ENCODE assay signal across 14 cellular contexts in the genomic region with DNA sequence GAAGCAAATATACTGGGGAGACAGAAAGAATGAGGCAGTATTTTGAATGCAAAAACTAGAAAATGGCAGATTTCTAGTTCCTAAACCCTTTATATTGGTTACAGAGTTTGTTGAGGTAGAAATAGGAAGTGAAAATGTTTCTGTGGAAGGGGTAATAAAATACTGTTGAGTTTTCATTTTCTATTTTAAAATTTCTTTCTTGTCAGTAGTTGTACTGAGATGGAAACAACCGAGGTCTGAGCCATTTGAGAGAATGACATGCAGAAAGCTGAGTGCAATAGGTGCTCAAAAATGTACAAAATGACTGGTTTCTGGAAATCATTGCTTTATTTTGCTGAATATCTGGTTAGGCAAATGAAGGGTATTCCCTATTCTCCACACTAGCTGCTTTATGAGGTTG.
DNase-seq lines count a peak whose midpoint lies in the region; ATAC-seq and TF ChIP-seq lines count a peak whose summit lies in the region.
"Had no signal": no experiment of that assay in that cellular context is flagged by ENCODE, and none has a peak within 500 bp of the region (broad histone marks: within the 10 kb centered on the region; RNA-seq: fewer than 3 reads in every experiment).

No MANE protein-coding gene starts in this region.

- DNase-seq in GM10248 (ENCODE audit: extremely low spot score) (peak; percentile 31), amniotic stem cell (lab: John Stamatoyannopoulos, UW) (no peak), nephron progenitor cell (no peak), C1 segment of cervical spinal cord (lab: John Stamatoyannopoulos, UW) (no peak)
- DNase-seq in stimulated activated CD4-positive, alpha-beta T cell treated with anti-CD3 and anti-CD28 coated beads, Interleukin-4, amount 100 ng/mL, for 4 hours: no peak
- DNase-seq: colonic mucosa; DMS53; KG1; NCI-H2171 treated with DMSO at 0.1 percent for 48 hours; stimulated activated CD8-positive, alpha-beta memory T cell treated with anti-CD3 and anti-CD28 coated beads, Interleukin-4, amount 100 ng/mL, for 48 hours had no signal

- no peak overlapping the region for H3K4me3 Mint-ChIP-seq in nephron progenitor cell
- H3K4me3 Mint-ChIP-seq: activated naive CD4-positive, alpha-beta T cell treated with anti-CD3 and anti-CD28 coated beads, Interleukin-2, amount 50 U/mL, for 24 hours had no signal

- H3K27ac Mint-ChIP-seq in nephron progenitor cell: no peak overlapping the region
- H3K27ac Mint-ChIP-seq: activated naive CD4-positive, alpha-beta T cell treated with anti-CD3 and anti-CD28 coated beads, Interleukin-2, amount 50 U/mL, for 24 hours had no signal

- H3K27me3 Mint-ChIP-seq in nephron progenitor cell (ENCODE audit: low read depth, poor library complexity): peaks cover 10% of the 10 kb centered on the region
- H3K27me3 Mint-ChIP-seq: activated naive CD4-positive, alpha-beta T cell treated with anti-CD3 and anti-CD28 coated beads, Interleukin-2, amount 50 U/mL, for 24 hours had no signal

- POLR2A ChIA-PET in GM10248 (lab: Yijun Ruan, JAX): no interaction called here

- H3K4me1 Mint-ChIP-seq in nephron progenitor cell: no peaks in the 10 kb centered on the region
- H3K4me1 Mint-ChIP-seq: activated naive CD4-positive, alpha-beta T cell treated with anti-CD3 and anti-CD28 coated beads, Interleukin-2, amount 50 U/mL, for 24 hours had no signal

- CTCF ChIA-PET in GM10248 (lab: Yijun Ruan, JAX): no interaction called here

- H3K36me3 Mint-ChIP-seq in nephron progenitor cell (ENCODE audit: low read depth): no peaks in the 10 kb centered on the region
- H3K36me3 Mint-ChIP-seq: activated naive CD4-positive, alpha-beta T cell treated with anti-CD3 and anti-CD28 coated beads, Interleukin-2, amount 50 U/mL, for 24 hours had no signal

- peak; percentile 97 for ATAC-seq in GM19351 (IDR thresholded peaks at IDR 0.05; ENCODE audit: unreplicated experiment)
- peak; percentile 94 for ATAC-seq in HG02642 (IDR thresholded peaks at IDR 0.05; ENCODE audit: poor library complexity, unreplicated experiment)
- peak; percentile 97 for ATAC-seq in HG03354 (IDR thresholded peaks at IDR 0.05; ENCODE audit: poor library complexity, severe bottlenecking, unreplicated experiment)

- TF ChIP-seq CTCF in GM10248 (IDR thresholded peaks at IDR 0.05; ENCODE audit: control extremely low read depth, extremely low read depth, low read depth, missing control alignments) (no peak), nephron progenitor cell (IDR thresholded peaks at IDR 0.05) (no peak)

- no peaks in the 10 kb centered on the region for H3K9me3 Mint-ChIP-seq in nephron progenitor cell
